In genomic region chr3:69081583-69082262, GRCh38 we compare ENCODE assay signal across 10 cellular contexts. TPM values are rescaled to one million over a fixed set of nuclear protein-coding genes. Genes with fewer than 3 reads are reported as not detected.
A peak's percentile ranks its signal among the peaks of the same experiment; 100 is the strongest.
DNase-seq lines count a peak whose midpoint lies in the region; ATAC-seq and TF ChIP-seq lines count a peak whose summit lies in the region.
"Had no signal": no experiment of that assay in that cellular context is flagged by ENCODE, and none has a peak within 500 bp of the region (broad histone marks: within the 10 kb centered on the region; RNA-seq: fewer than 3 reads in every experiment).

No MANE protein-coding gene starts in this region.

- H3K9me3 ChIP-seq in RWPE2 (ENCODE audit: severe bottlenecking) (no peaks in the 10 kb centered on the region), esophagus (ENCODE audit: control insufficient read depth in 2 of 2, insufficient read depth in 1 of 2, low read depth in 1 of 2, low read length in 1 of 2) (no peaks in the 10 kb centered on the region), subcutaneous abdominal adipose tissue (ENCODE audit: control insufficient read depth in 5 of 5, low read length in 5 of 5) (no peaks in the 10 kb centered on the region)

- peaks cover 65% of the 10 kb centered on the region for H3K4me1 Mint-ChIP-seq in activated T-cell treated with anti-CD3 and anti-CD28 coated beads, Interleukin-2, amount 50 U/mL, for 24 hours (ENCODE audit: low read depth)

- H3K27ac Mint-ChIP-seq in activated T-cell treated with anti-CD3 and anti-CD28 coated beads, Interleukin-2, amount 50 U/mL, for 24 hours: peak overlapping the region; percentile 99

- H3K36me3 ChIP-seq in RWPE2 (ENCODE audit: low read depth): peaks cover 18% of the 10 kb centered on the region
- H3K36me3 ChIP-seq in esophagus (ENCODE audit: control insufficient read depth in 2 of 2, insufficient read depth in 2 of 2, low read length in 1 of 2): no peaks in the 10 kb centered on the region
- H3K36me3 ChIP-seq in subcutaneous abdominal adipose tissue (ENCODE audit: control insufficient read depth in 5 of 5, insufficient read depth in 5 of 5, low read length in 5 of 5): no peaks in the 10 kb centered on the region

- DNase-seq in activated T-cell treated with anti-CD3 and anti-CD28 coated beads, Interleukin-2, amount 50 U/mL, for 24 hours: no peak
- DNase-seq in activated T-cell treated with anti-CD3 and anti-CD28 coated beads, Interleukin-2, amount 50 U/mL, for 1 hour: no peak
- DNase-seq in RWPE2 (ENCODE audit: low spot score) (no peak), NOMO-1 treated with dmso at 0.1 percent for 144 hours (lab: John Stamatoyannopoulos, UW; ENCODE audit: unreplicated experiment) (no peak), iPS-NIHi7 (ENCODE audit: extremely low spot score) (no peak)
- DNase-seq: hippocampal formation had no signal

- H3K4me3 ChIP-seq in RWPE2 (ENCODE audit: severe bottlenecking): no peak overlapping the region
- no peak overlapping the region for H3K4me3 ChIP-seq in esophagus (ENCODE audit: low read depth in 1 of 2, low read length in 2 of 2)
- no peak overlapping the region for H3K4me3 ChIP-seq in subcutaneous abdominal adipose tissue (ENCODE audit: low read depth in 1 of 5, low read length in 5 of 5)

- no peaks in the 10 kb centered on the region for H3K9me3 Mint-ChIP-seq in activated T-cell treated with anti-CD3 and anti-CD28 coated beads, Interleukin-2, amount 50 U/mL, for 24 hours

- no peak for TF ChIP-seq CTCF in RWPE2 (IDR thresholded peaks at IDR 0.05; ENCODE audit: poor library complexity, severe bottlenecking)

- H3K27me3 Mint-ChIP-seq in activated T-cell treated with anti-CD3 and anti-CD28 coated beads, Interleukin-2, amount 50 U/mL, for 24 hours: no peaks in the 10 kb centered on the region

- no peaks in the 10 kb centered on the region for H3K27me3 ChIP-seq in RWPE2 (ENCODE audit: insufficient read depth, poor library complexity, severe bottlenecking)
- no peaks in the 10 kb centered on the region for H3K27me3 ChIP-seq in esophagus (ENCODE audit: control insufficient read depth in 1 of 2, insufficient read depth in 2 of 2, low read length in 2 of 2)
- no peaks in the 10 kb centered on the region for H3K27me3 ChIP-seq in subcutaneous abdominal adipose tissue (ENCODE audit: control insufficient read depth in 5 of 5, insufficient read depth in 4 of 5, low read length in 5 of 5)

- peak overlapping the region; percentile 96 for H3K4me3 Mint-ChIP-seq in activated T-cell treated with anti-CD3 and anti-CD28 coated beads, Interleukin-2, amount 50 U/mL, for 24 hours

- H3K27ac ChIP-seq in RWPE2 (ENCODE audit: poor library complexity, severe bottlenecking): peak overlapping the region; percentile 94
- H3K27ac ChIP-seq in esophagus (ENCODE audit: low read depth in 2 of 2, low read length in 1 of 2): peak overlapping the region; percentile 1 to 24
- peak overlapping the region; percentile 99 for H3K27ac ChIP-seq in subcutaneous abdominal adipose tissue (ENCODE audit: low read depth, low read length)

- WGBS in esophagus, 2 donors: 56 to 65% methylated on average over 5 of the region's 5 CpGs

- peaks cover 41% of the 10 kb centered on the region for H3K36me3 Mint-ChIP-seq in activated T-cell treated with anti-CD3 and anti-CD28 coated beads, Interleukin-2, amount 50 U/mL, for 24 hours (ENCODE audit: low read depth)

- peak; percentile 10; the same call in 1 of the 3 replicates for ATAC-seq in RWPE2 (ENCODE audit: low read depth)
- no peak for ATAC-seq in GM21723 (IDR thresholded peaks at IDR 0.05; ENCODE audit: unreplicated experiment)

- H3K9ac ChIP-seq in subcutaneous abdominal adipose tissue (ENCODE audit: low read length in 5 of 5): no peak overlapping the region

- H3K4me1 ChIP-seq in RWPE2 (ENCODE audit: insufficient read depth, poor library complexity, severe bottlenecking) (peaks cover 49% of the 10 kb centered on the region), esophagus (ENCODE audit: control insufficient read depth in 2 of 2, insufficient read depth in 2 of 2, low read length in 1 of 2) (no peaks in the 10 kb centered on the region), subcutaneous abdominal adipose tissue (ENCODE audit: control insufficient read depth in 5 of 5, insufficient read depth in 5 of 5, low read length in 5 of 5) (peaks cover 14 to 62% (median 58%) of the 10 kb centered on the region in 5 donors)

RNA-seq across cellular contexts. Expression of gene UBA3, which starts 1.6 kb away (rescaled TPM):
- 10 to 100 TPM; 30.7 to 34.9 TPM for polyA plus RNA-seq in esophagus

RNA-seq across cellular contexts. Expression of gene ARL6IP5, which starts 3.0 kb away (rescaled TPM):
- 10 to 100 TPM; 46.9 to 59.0 TPM for polyA plus RNA-seq in esophagus

RNA-seq across cellular contexts. Expression of gene TMF1, which starts 29.6 kb away (rescaled TPM):
- polyA plus RNA-seq in esophagus: 1 to 10 TPM; 6.9 to 7.6 TPM

RNA-seq across cellular contexts. Expression of gene LMOD3, which starts 40.7 kb away (rescaled TPM):
- under 1 TPM; 0.06 to 0.19 TPM for polyA plus RNA-seq in esophagus
- polyA plus RNA-seq: BJ had no signal

Comparison
In these comparisons a context has a peak if more than half of its experiments do, and no peak if none do; other contexts are left out.
1. H3K27ac ChIP-seq: peak in every context shown above with its lines; median percentile 99 in subcutaneous abdominal adipose tissue; 94 in RWPE2; 12 in esophagus.